15 cellular contexts compared by ENCODE assay signal in the genomic region with DNA sequence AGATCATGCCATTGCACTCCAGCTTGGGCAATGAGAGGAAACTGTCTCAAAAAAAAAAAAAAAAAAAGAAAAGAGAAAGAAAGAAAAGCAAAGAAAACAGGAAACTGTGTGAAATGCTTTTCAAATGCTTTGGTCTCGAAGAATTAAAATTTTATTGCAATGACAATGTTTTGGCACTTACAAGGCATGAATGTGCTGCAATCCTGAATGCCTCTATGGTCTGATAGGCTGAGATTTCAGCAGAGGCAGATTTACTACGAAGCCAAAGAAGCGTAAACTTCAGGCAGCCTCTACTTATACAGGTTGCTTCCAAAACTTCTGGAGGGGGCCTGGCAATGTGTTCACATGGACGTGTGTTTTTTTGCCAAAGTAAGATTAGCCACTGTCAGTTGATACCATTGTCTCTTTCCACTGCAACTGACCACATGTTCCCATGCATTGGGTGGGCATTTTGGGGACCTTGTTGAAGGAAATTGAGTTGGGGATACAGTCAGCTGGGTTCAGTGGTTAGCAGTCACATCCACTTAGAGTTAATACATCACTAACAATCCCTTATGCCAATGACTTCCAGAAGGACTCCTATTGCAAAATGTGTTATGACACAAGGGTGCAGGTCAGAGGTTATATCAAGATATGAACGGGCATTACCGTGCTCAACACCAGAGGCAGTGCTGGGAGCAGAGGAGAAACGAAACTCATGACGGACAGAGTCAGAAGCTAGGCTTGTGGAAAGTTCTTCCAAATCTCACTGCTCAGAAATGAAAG. TPM values are rescaled to one million over a fixed set of nuclear protein-coding genes. Genes with fewer than 3 reads are reported as not detected.
DNase-seq lines count a peak whose midpoint lies in the region; ATAC-seq, FAIRE-seq and TF ChIP-seq lines count a peak whose summit lies in the region.
"Had no signal": no experiment of that assay in that cellular context is flagged by ENCODE, and none has a peak within 500 bp of the region (broad histone marks: within the 10 kb centered on the region; RNA-seq: fewer than 3 reads in every experiment).

No MANE protein-coding gene starts in this region.

- no peaks in the 10 kb centered on the region for H3K36me3 Mint-ChIP-seq in H9 (ENCODE audit: insufficient read depth in 1 of 3, low read depth in 3 of 3)

- H3K9me1 ChIP-seq in keratinocyte (ENCODE audit: control insufficient read depth, extremely low read depth, insufficient read depth, low read length): no peaks in the 10 kb centered on the region

- H2BK5ac ChIP-seq in H9 (ENCODE audit: insufficient read length, low read length): no peak overlapping the region

- no peak overlapping the region for H3K4ac ChIP-seq in H9 (ENCODE audit: low read depth, low read length)

- no peak overlapping the region for H3T11ph ChIP-seq in H9 (ENCODE audit: low read length)

- no peak overlapping the region for H3K4me2 ChIP-seq in H9 (ENCODE audit: insufficient read depth, insufficient read length, low read length)
- H3K4me2 ChIP-seq in keratinocyte (ENCODE audit: control insufficient read depth, extremely low read depth, insufficient read depth, low read depth, low read length): no peak overlapping the region

- no peak overlapping the region for H3K56ac ChIP-seq in H9 (ENCODE audit: insufficient read length, low read depth, low read length)

- H4K8ac ChIP-seq in H9 (replicated peaks; ENCODE audit: insufficient read length, low read depth, low read length): no peak overlapping the region

- no peaks in the 10 kb centered on the region for H3K27me3 Mint-ChIP-seq in H9 (ENCODE audit: low read depth)

- no peak overlapping the region for H2BK12ac ChIP-seq in H9 (ENCODE audit: insufficient read length, low read depth, low read length)

- H3K23me2 ChIP-seq in H9 (ENCODE audit: insufficient read length, low read depth, low read length, poor library complexity, severe bottlenecking): no peaks in the 10 kb centered on the region

- dilution Hi-C loops in keratinocyte (cut with MboI; ENCODE audit: extremely low pct_ligation_motif_present, low sequenced_read_pairs): no loop called here

- no peak for TF ChIP-seq CTCF in H9 (conservative IDR thresholded peaks at IDR 0.05)
- TF ChIP-seq CTCF in keratinocyte (optimal IDR thresholded peaks at IDR 0.05 in 1 of 3, IDR thresholded peaks at IDR 0.05 in 1 of 3, conservative IDR thresholded peaks at IDR 0.05 in 1 of 3; ENCODE audit: extremely low read depth in 1 of 3, insufficient read depth in 2 of 3, low read length in 3 of 3): no peak

- no peak for ATAC-seq in GM19324 (IDR thresholded peaks at IDR 0.05; ENCODE audit: low FRiP score, unreplicated experiment)
- ATAC-seq: activated T-cell treated with anti-CD3 and anti-CD28 coated beads, Interleukin-2, amount 50 U/mL, for 4 hours had no signal

- no peak overlapping the region for H3K27ac ChIP-seq in H9 (ENCODE audit: insufficient read length, low read depth, low read length)
- H3K27ac ChIP-seq in keratinocyte (ENCODE audit: control insufficient read depth, insufficient read depth, low read length): no peak overlapping the region
- H3K27ac ChIP-seq in subcutaneous abdominal adipose tissue (ENCODE audit: low read depth, low read length): peak overlapping the region; percentile 91
- H3K27ac ChIP-seq: esophagus muscularis mucosa, WERI-Rb-1 had no signal

- H3K9me3 ChIP-seq in H9 (ENCODE audit: control insufficient read depth, low read depth, low read length) (no peaks in the 10 kb centered on the region), keratinocyte (ENCODE audit: control insufficient read depth, low read depth, low read length) (no peaks in the 10 kb centered on the region), subcutaneous abdominal adipose tissue (ENCODE audit: control insufficient read depth in 5 of 5, low read length in 5 of 5) (no peaks in the 10 kb centered on the region)
- H3K9me3 ChIP-seq: esophagus muscularis mucosa had no signal

- no peaks in the 10 kb centered on the region for H3K9me3 Mint-ChIP-seq in H9
- H3K9me3 Mint-ChIP-seq: activated T-cell treated with anti-CD3 and anti-CD28 coated beads, Interleukin-2, amount 50 U/mL, for 4 hours had no signal

- H4K20me1 ChIP-seq in H9 (ENCODE audit: control insufficient read depth, insufficient read depth, insufficient read length) (no peaks in the 10 kb centered on the region), keratinocyte (ENCODE audit: control insufficient read depth, extremely low read depth, insufficient read depth, low read length) (no peaks in the 10 kb centered on the region)

- peak; percentile 52 for FAIRE-seq in keratinocyte (lab: Jason Lieb, UNC)
- FAIRE-seq: bronchial epithelial cell, D721Med had no signal

- H2AFZ ChIP-seq in H9 (ENCODE audit: low read length) (no peak overlapping the region), keratinocyte (ENCODE audit: control insufficient read depth, low read length) (no peak overlapping the region)

- H4K5ac ChIP-seq in H9 (ENCODE audit: insufficient read length, low read depth, low read length): no peak overlapping the region

- no peak overlapping the region for H2BK20ac ChIP-seq in H9 (ENCODE audit: low read depth, low read length, poor library complexity, severe bottlenecking)

- H3K9ac ChIP-seq in H9 (ENCODE audit: extremely low read depth, insufficient read length, low read length) (no peak overlapping the region), keratinocyte (ENCODE audit: control insufficient read depth, extremely low read depth, insufficient read depth, low read length) (no peak overlapping the region), subcutaneous abdominal adipose tissue (ENCODE audit: low read length in 5 of 5) (peak overlapping the region in 4 of 5 donors; percentile 2 to 72 (median 23))

- H3K4me3 ChIP-seq in keratinocyte (ENCODE audit: control insufficient read depth in 2 of 3, extremely low read depth in 1 of 3, insufficient read depth in 2 of 3, low read depth in 1 of 3, low read length in 3 of 3) (no peak overlapping the region), subcutaneous abdominal adipose tissue (ENCODE audit: low read depth in 1 of 5, low read length in 5 of 5) (peak overlapping the region in 2 of 5 donors; percentile 5 to 18)
- H3K4me3 ChIP-seq: esophagus muscularis mucosa had no signal

- H3K4me1 Mint-ChIP-seq in H9: peaks cover 32 to 35% of the 10 kb centered on the region in 2 experiments

- no peak overlapping the region for H2BK15ac ChIP-seq in H9 (ENCODE audit: low read depth, low read length)

- no peak overlapping the region for H3K27ac Mint-ChIP-seq in H9

- H3K4me3 Mint-ChIP-seq in H9: no peak overlapping the region
- H3K4me3 Mint-ChIP-seq: activated T-cell treated with anti-CD3 and anti-CD28 coated beads, Interleukin-2, amount 50 U/mL, for 4 hours had no signal

- no peak overlapping the region for H3K14ac ChIP-seq in H9 (ENCODE audit: insufficient read depth, low read length)

- H3K18ac ChIP-seq in H9 (ENCODE audit: insufficient read length, low read depth, low read length): no peak overlapping the region

- no CpG with 5 or more reads among the region's 8 CpGs for WGBS in H9 (ENCODE audit: extremely low coverage, insufficient read length, low lambda C conversion rate)

- H3K79me1 ChIP-seq in H9 (ENCODE audit: insufficient read depth, low read depth, low read length, poor library complexity, severe bottlenecking): peaks cover 2% of the 10 kb centered on the region

- no peak overlapping the region for H4K91ac ChIP-seq in H9 (ENCODE audit: insufficient read length, low read depth, low read length)

- H3K4me1 ChIP-seq in H9 (ENCODE audit: insufficient read depth, low read length) (peaks cover 9% of the 10 kb centered on the region), keratinocyte (ENCODE audit: control insufficient read depth, extremely low read depth, insufficient read depth, low read length) (peaks cover 20% of the 10 kb centered on the region), subcutaneous abdominal adipose tissue (ENCODE audit: control insufficient read depth in 5 of 5, insufficient read depth in 5 of 5, low read length in 5 of 5) (peaks cover 0 to 29% (median 15%) of the 10 kb centered on the region in 5 donors)

- no peak for DNase-seq in H9
- DNase-seq in SKM-1 treated with dmso at 0.1 percent for 144 hours (lab: John Stamatoyannopoulos, UW; ENCODE audit: unreplicated experiment): peak; percentile 66
- DNase-seq in keratinocyte (ENCODE audit: low read depth, low spot score): no peak
- DNase-seq in activated CD8-positive, alpha-beta memory T cell treated with anti-CD3 and anti-CD28 coated beads, Interleukin-2, amount 50 U/mL, for 4 hours: no peak
- no peak for DNase-seq in anterior cingulate cortex (lab: John Stamatoyannopoulos, UW)
- DNase-seq: activated T-cell treated with anti-CD3 and anti-CD28 coated beads, Interleukin-2, amount 50 U/mL, for 4 hours; Kasumi-1; kidney glomerular epithelial cell; nucleus accumbens; WERI-Rb-1 had no signal

- H3K36me3 ChIP-seq in keratinocyte (ENCODE audit: control insufficient read depth in 2 of 2, extremely low read depth in 1 of 2, insufficient read depth in 2 of 2, low read length in 2 of 2) (no peaks in the 10 kb centered on the region), subcutaneous abdominal adipose tissue (ENCODE audit: control insufficient read depth in 5 of 5, insufficient read depth in 5 of 5, low read length in 5 of 5) (no peaks in the 10 kb centered on the region)
- H3K36me3 ChIP-seq: esophagus muscularis mucosa had no signal

- no peak overlapping the region for H2BK120ac ChIP-seq in H9 (ENCODE audit: low read depth, low read length, poor library complexity, severe bottlenecking)

- H3K79me2 ChIP-seq in H9 (ENCODE audit: insufficient read depth, low read length) (no peaks in the 10 kb centered on the region), keratinocyte (ENCODE audit: control insufficient read depth, insufficient read depth, low read length) (no peaks in the 10 kb centered on the region)

- H3K27me3 ChIP-seq in H9 (ENCODE audit: insufficient read depth, low read length) (no peaks in the 10 kb centered on the region), keratinocyte (ENCODE audit: control insufficient read depth, extremely low read depth, insufficient read depth, low read length) (no peaks in the 10 kb centered on the region), subcutaneous abdominal adipose tissue (ENCODE audit: control insufficient read depth in 5 of 5, insufficient read depth in 4 of 5, low read length in 5 of 5) (no peaks in the 10 kb centered on the region)
- H3K27me3 ChIP-seq: esophagus muscularis mucosa had no signal

- no peak overlapping the region for H2AK5ac ChIP-seq in H9 (ENCODE audit: insufficient read length, low read length)

- peak overlapping the region; percentile 52 for H3K23ac ChIP-seq in H9 (ENCODE audit: insufficient read length, low read depth, low read length)

RNA-seq across cellular contexts. Expression of a gene that starts 48.8 kb away (rescaled TPM):
- 5.3 and 5.5 TPM in 2 replicates for total RNA-seq in H9 (2021)
- 1.0 to 2.5 TPM (median 1.6 TPM) in 3 replicates for polyA plus RNA-seq in keratinocyte
- 1.8 TPM for polyA plus RNA-seq in keratinocyte (2011; ENCODE audit: low read depth)
- 2.0 and 2.3 TPM in 2 replicates for polyA plus RNA-seq in keratinocyte (2011; cell fraction: cytosol; rRNA removed)
- polyA plus RNA-seq in keratinocyte (2011; cell fraction: nucleus; rRNA removed): 6.0 and 6.5 TPM in 2 replicates
- polyA plus RNA-seq in keratinocyte (2012; ENCODE audit: low replicate concordance): 2.2 and 3.4 TPM in 2 replicates
- polyA minus RNA-seq in keratinocyte: 1.1 to 6.0 TPM (median 2.4 TPM) in 3 replicates
- polyA minus RNA-seq in keratinocyte (2011; cell fraction: cytosol; rRNA and poly(A)+ RNA removed): 2.7 TPM
- polyA minus RNA-seq in keratinocyte (2011; cell fraction: nucleus; rRNA and poly(A)+ RNA removed): 5.1 and 6.5 TPM in 2 replicates

Comparison
In these comparisons a context has a peak if more than half of its experiments do, and no peak if none do; other contexts are left out.
1. H3K9ac ChIP-seq: peak in subcutaneous abdominal adipose tissue (4 of 5); none in H9 (single experiment) and keratinocyte (single experiment).